ENCODE assay signal across 27 cellular contexts in the genomic region with DNA sequence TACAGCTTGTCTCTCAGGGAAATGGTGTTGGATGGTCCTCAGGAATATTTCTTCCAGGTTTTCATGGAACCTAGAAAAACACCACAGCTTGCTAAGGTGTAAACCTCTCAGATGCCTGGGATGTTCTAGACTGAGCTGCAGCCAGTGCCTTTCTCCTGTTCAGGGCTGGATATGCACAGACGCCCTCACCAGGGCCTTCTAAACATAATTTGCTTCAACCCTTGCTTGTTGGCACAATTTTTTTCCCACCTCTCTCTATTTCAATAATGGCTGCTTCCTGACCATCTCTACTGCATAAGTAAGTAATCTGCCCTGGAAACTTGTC. TPM values are rescaled to one million over a fixed set of nuclear protein-coding genes. Genes with fewer than 3 reads are reported as not detected.
DNase-seq lines count a peak whose midpoint lies in the region; ATAC-seq and TF ChIP-seq lines count a peak whose summit lies in the region.
"Had no signal": no experiment of that assay in that cellular context is flagged by ENCODE, and none has a peak within 500 bp of the region (broad histone marks: within the 10 kb centered on the region; RNA-seq: fewer than 3 reads in every experiment).

No MANE protein-coding gene starts in this region.

- H3F3A ChIP-seq in PC-3 (ENCODE audit: low read length, unreplicated experiment) = no peaks in the 10 kb centered on the region

- no peak overlapping the region for H3K4me3 Mint-ChIP-seq in activated naive CD8-positive, alpha-beta T cell
- H3K4me3 Mint-ChIP-seq in activated naive CD8-positive, alpha-beta T cell treated with anti-CD3 and anti-CD28 coated beads, Interleukin-2, amount 50 U/mL, for 24 hours = no peak overlapping the region
- no peak overlapping the region for H3K4me3 Mint-ChIP-seq in activated T-helper 1 cell treated with anti-CD3 and anti-CD28 coated beads, Interleukin-12 subunit alpha, Interleukin-12 subunit beta, Interleukin-2, Interleukin-4 antibody, amounts not matched to agents 30 ng/mL and 10 ng/mL and 1 ng/mL, durations not matched to agents 14 hours and 24 hours and 36 hours
- H3K4me3 Mint-ChIP-seq: CD4-positive, alpha-beta T cell; H9 had no signal

- H2AFZ ChIP-seq in PC-3 (ENCODE audit: low read length) = no peak overlapping the region
- H2AFZ ChIP-seq: PC-9 had no signal

- no peaks in the 10 kb centered on the region for H3K9me3 Mint-ChIP-seq in activated naive CD8-positive, alpha-beta T cell (ENCODE audit: low read depth)
- no peaks in the 10 kb centered on the region for H3K9me3 Mint-ChIP-seq in activated naive CD8-positive, alpha-beta T cell treated with anti-CD3 and anti-CD28 coated beads, Interleukin-2, amount 50 U/mL, for 24 hours
- no peaks in the 10 kb centered on the region for H3K9me3 Mint-ChIP-seq in activated T-helper 1 cell treated with anti-CD3 and anti-CD28 coated beads, Interleukin-12 subunit alpha, Interleukin-12 subunit beta, Interleukin-2, Interleukin-4 antibody, amounts not matched to agents 30 ng/mL and 10 ng/mL and 1 ng/mL, durations not matched to agents 14 hours and 24 hours and 36 hours
- H3K9me3 Mint-ChIP-seq: CD4-positive, alpha-beta T cell; H9 had no signal

- 29 to 56% methylated on average over 1 of the region's 1 CpG for WGBS in esophagus squamous epithelium, 2 donors

- no peak for ATAC-seq in activated naive CD8-positive, alpha-beta T cell treated with anti-CD3 and anti-CD28 coated beads, Interleukin-2, amount 50 U/mL, for 24 hours
- ATAC-seq in PC-3 = no peak; the same call in 1 of the 2 replicates

- no peak for TF ChIP-seq CTCF in esophagus squamous epithelium (IDR thresholded peaks at IDR 0.05)
- TF ChIP-seq CTCF in PC-3 (conservative IDR thresholded peaks at IDR 0.05; ENCODE audit: low read depth, low read length) = no peak

- peaks cover 20% of the 10 kb centered on the region for H3K36me3 Mint-ChIP-seq in activated naive CD8-positive, alpha-beta T cell
- peaks cover 26% of the 10 kb centered on the region for H3K36me3 Mint-ChIP-seq in activated naive CD8-positive, alpha-beta T cell treated with anti-CD3 and anti-CD28 coated beads, Interleukin-2, amount 50 U/mL, for 24 hours (ENCODE audit: low read depth)
- H3K36me3 Mint-ChIP-seq in activated T-helper 1 cell treated with anti-CD3 and anti-CD28 coated beads, Interleukin-12 subunit alpha, Interleukin-12 subunit beta, Interleukin-2, Interleukin-4 antibody, amounts not matched to agents 30 ng/mL and 10 ng/mL and 1 ng/mL, durations not matched to agents 14 hours and 24 hours and 36 hours (ENCODE audit: low read depth) = peaks cover 32% of the 10 kb centered on the region

- no peaks in the 10 kb centered on the region for H3K79me2 ChIP-seq in PC-3 (ENCODE audit: low read length)

- peaks cover 14 to 67% (median 22%) of the 10 kb centered on the region in 3 donors for H3K4me1 ChIP-seq in esophagus squamous epithelium
- H3K4me1 ChIP-seq in PC-3 (ENCODE audit: insufficient read depth, low read length) = peaks cover 6% of the 10 kb centered on the region; the same call in 1 of the 2 replicates

- H3K27ac ChIP-seq in esophagus squamous epithelium (peak overlapping the region; percentile 46 to 66 (median 54)), PC-3 (ENCODE audit: low read length) (no peak overlapping the region)
- H3K27ac ChIP-seq: BLaER1 treated with 17β-estradiol and CSF1 and Interleukin-3, amounts not matched to agents 10 nM and 100 nM; KMS-11; PC-9 had no signal

- intact Hi-C loops in activated T-helper 1 cell treated with anti-CD3 and anti-CD28 coated beads, Interleukin-12 subunit alpha, Interleukin-12 subunit beta, Interleukin-2, Interleukin-4 antibody, amounts not matched to agents 30 ng/mL and 10 ng/mL and 1 ng/mL, durations not matched to agents 14 hours and 24 hours and 36 hours (cut with micrococcal nuclease) = loop anchor here (5.0 to 10.0 kb wide), 2 partner anchors 573 to 1470 kb away; no protein-coding TSS in a partner anchor
- intact Hi-C loops in esophagus squamous epithelium (cut with DNase I) = no loop called here
- intact Hi-C loops in PC-3 (cut with micrococcal nuclease) = no loop called here

- POLR2A ChIA-PET in PC-3 (lab: Charles Lee; ENCODE audit: unreplicated experiment) = no interaction called here

- no peaks in the 10 kb centered on the region for H3K27me3 Mint-ChIP-seq in activated naive CD8-positive, alpha-beta T cell
- no peaks in the 10 kb centered on the region for H3K27me3 Mint-ChIP-seq in activated naive CD8-positive, alpha-beta T cell treated with anti-CD3 and anti-CD28 coated beads, Interleukin-2, amount 50 U/mL, for 24 hours
- no peaks in the 10 kb centered on the region for H3K27me3 Mint-ChIP-seq in activated T-helper 1 cell treated with anti-CD3 and anti-CD28 coated beads, Interleukin-12 subunit alpha, Interleukin-12 subunit beta, Interleukin-2, Interleukin-4 antibody, amounts not matched to agents 30 ng/mL and 10 ng/mL and 1 ng/mL, durations not matched to agents 14 hours and 24 hours and 36 hours (ENCODE audit: insufficient read depth)
- H3K27me3 Mint-ChIP-seq: CD4-positive, alpha-beta T cell had no signal

- no peaks in the 10 kb centered on the region for H3K36me3 ChIP-seq in esophagus squamous epithelium
- H3K36me3 ChIP-seq in PC-3 (ENCODE audit: low read depth, low read length) = no peaks in the 10 kb centered on the region
- H3K36me3 ChIP-seq in H7 (replicated peaks; ENCODE audit: control insufficient read depth, insufficient read depth, low read length) = no peaks in the 10 kb centered on the region

- H3K4me3 ChIP-seq in esophagus squamous epithelium = no peak overlapping the region
- H3K4me3 ChIP-seq in PC-3 (ENCODE audit: low read length) = no peak overlapping the region
- no peak overlapping the region for H3K4me3 ChIP-seq in H7 (ENCODE audit: insufficient read depth, low read depth, low read length)
- H3K4me3 ChIP-seq: BLaER1 treated with 17β-estradiol and CSF1 and Interleukin-3, amounts not matched to agents 10 nM and 100 nM; PC-9 had no signal

- CTCF ChIA-PET in PC-3 (lab: Charles Lee) = no interaction called here

- no peak for TF ChIP-seq POLR2A in esophagus squamous epithelium (IDR thresholded peaks at IDR 0.05)

- no TSS peak for BruUV-seq in PC-3 (replicated peaks; lab: Mats Ljungman, UMichigan)

- peak overlapping the region; percentile 11 for H3K27ac Mint-ChIP-seq in activated naive CD8-positive, alpha-beta T cell
- H3K27ac Mint-ChIP-seq in activated naive CD8-positive, alpha-beta T cell treated with anti-CD3 and anti-CD28 coated beads, Interleukin-2, amount 50 U/mL, for 24 hours = no peak overlapping the region
- H3K27ac Mint-ChIP-seq in activated T-helper 1 cell treated with anti-CD3 and anti-CD28 coated beads, Interleukin-12 subunit alpha, Interleukin-12 subunit beta, Interleukin-2, Interleukin-4 antibody, amounts not matched to agents 30 ng/mL and 10 ng/mL and 1 ng/mL, durations not matched to agents 14 hours and 24 hours and 36 hours = peak overlapping the region; percentile 6
- H3K27ac Mint-ChIP-seq: CD4-positive, alpha-beta T cell; H9 had no signal

- peaks cover 38% of the 10 kb centered on the region for H3K4me1 Mint-ChIP-seq in activated naive CD8-positive, alpha-beta T cell (ENCODE audit: low read depth)
- H3K4me1 Mint-ChIP-seq in activated naive CD8-positive, alpha-beta T cell treated with anti-CD3 and anti-CD28 coated beads, Interleukin-2, amount 50 U/mL, for 24 hours = peaks cover 51% of the 10 kb centered on the region
- peaks cover 63% of the 10 kb centered on the region for H3K4me1 Mint-ChIP-seq in activated T-helper 1 cell treated with anti-CD3 and anti-CD28 coated beads, Interleukin-12 subunit alpha, Interleukin-12 subunit beta, Interleukin-2, Interleukin-4 antibody, amounts not matched to agents 30 ng/mL and 10 ng/mL and 1 ng/mL, durations not matched to agents 14 hours and 24 hours and 36 hours (ENCODE audit: low read depth)

- no peaks in the 10 kb centered on the region for H4K20me1 ChIP-seq in PC-3 (ENCODE audit: low read length)

- no peaks in the 10 kb centered on the region for H3K9me3 ChIP-seq in esophagus squamous epithelium
- H3K9me3 ChIP-seq in PC-3 (ENCODE audit: low read length) = no peaks in the 10 kb centered on the region
- H3K9me3 ChIP-seq: BLaER1 treated with 17β-estradiol and CSF1 and Interleukin-3, amounts not matched to agents 10 nM and 100 nM; SK-N-SH had no signal

- no peak for DNase-seq in activated naive CD8-positive, alpha-beta T cell treated with anti-CD3 and anti-CD28 coated beads, Interleukin-2, amount 50 U/mL, for 24 hours
- no peak for DNase-seq in activated T-helper 1 cell treated with anti-CD3 and anti-CD28 coated beads, Interleukin-12 subunit alpha, Interleukin-12 subunit beta, Interleukin-2, Interleukin-4 antibody, amounts not matched to agents 30 ng/mL and 10 ng/mL and 1 ng/mL, durations not matched to agents 14 hours and 24 hours and 36 hours (ENCODE audit: low spot score)
- DNase-seq in esophagus squamous epithelium (lab: John Stamatoyannopoulos, UW) (no peak), PC-3 (no peak), H7 (no peak), NCI-H2107 (lab: John Stamatoyannopoulos, UW) (no peak)
- DNase-seq: AML-193; CD4-positive, alpha-beta T cell; H9; MM.1S; NCI-H1048; NCI-H1417; NCI-H1694; NCI-H2029 treated with DMSO at 0.1 percent for 48 hours; NCI-H2171 treated with DMSO at 0.1 percent for 48 hours; NCI-H446; NCI-H524 treated with DMSO at 0.1 percent for 48 hours; NCI-H82; NK-92 treated with Interleukin-12 subunit alpha and Interleukin-12 subunit beta, amount 100 ng/mL, for 24 hours; PC-9; RPMI8226; SIG-M5; SK-N-SH; SW 1271 had no signal

- H3K4me2 ChIP-seq in PC-3 (ENCODE audit: low read length) = no peak overlapping the region
- H3K4me2 ChIP-seq: KMS-11, PC-9, SK-N-SH had no signal

- no peaks in the 10 kb centered on the region for H3K27me3 ChIP-seq in esophagus squamous epithelium
- H3K27me3 ChIP-seq in PC-3 (ENCODE audit: low read length) = no peaks in the 10 kb centered on the region
- no peaks in the 10 kb centered on the region for H3K27me3 ChIP-seq in H7 (ENCODE audit: control insufficient read depth, insufficient read depth, low read length)
- H3K27me3 ChIP-seq: BLaER1 treated with 17β-estradiol and CSF1 and Interleukin-3, amounts not matched to agents 10 nM and 100 nM had no signal

- no peaks in the 10 kb centered on the region for H3K9me2 ChIP-seq in PC-3 (replicated peaks; ENCODE audit: low read length)
- H3K9me2 ChIP-seq: SK-N-SH had no signal

- H3K9ac ChIP-seq in PC-3 (ENCODE audit: low read length) = no peak overlapping the region
- H3K9ac ChIP-seq: BLaER1 treated with 17β-estradiol and CSF1 and Interleukin-3, amounts not matched to agents 10 nM and 100 nM; KMS-11; SK-N-SH had no signal

RNA-seq across cellular contexts. Expression of a gene that starts 28.2 kb away (rescaled TPM):
- 175 and 177 TPM in 2 replicates for total RNA-seq in activated T-helper 1 cell treated with anti-CD3 and anti-CD28 coated beads, Interleukin-12 subunit alpha, Interleukin-12 subunit beta, Interleukin-2, Interleukin-4 antibody, amounts not matched to agents 30 ng/mL and 10 ng/mL and 1 ng/mL, durations not matched to agents 14 hours and 24 hours and 36 hours
- total RNA-seq in esophagus squamous epithelium (10 to 100 TPM; 39.4 to 74.8 (median 51.8) TPM), PC-3 (2014; rRNA removed) (37.8 and 51.8 TPM in 2 replicates)
- total RNA-seq in H7 (2014; rRNA removed; shearing (Covaris generic)) = 35.8 and 54.8 TPM in 2 replicates

RNA-seq across cellular contexts. Expression of a gene that starts 31.0 kb away (rescaled TPM):
- not detected in 2 replicates for total RNA-seq in activated T-helper 1 cell treated with anti-CD3 and anti-CD28 coated beads, Interleukin-12 subunit alpha, Interleukin-12 subunit beta, Interleukin-2, Interleukin-4 antibody, amounts not matched to agents 30 ng/mL and 10 ng/mL and 1 ng/mL, durations not matched to agents 14 hours and 24 hours and 36 hours
- total RNA-seq in esophagus squamous epithelium (not detected), PC-3 (2014; rRNA removed) (not detected in 2 replicates)
- 0.17 TPM in 1 of 2 replicates, not detected in the other for total RNA-seq in H7 (2014; rRNA removed; shearing (Covaris generic))
- total RNA-seq: CD4-positive, alpha-beta T cell; H9; PC-9 had no signal
